In genomic region chr7:115359919-115360318, GRCh38 we compare ENCODE assay signal across 1 cellular context.
TF ChIP-seq lines count a peak whose summit lies in the region.

No MANE protein-coding gene starts in this region.

TF ChIP-seq in IMR-90, 13 proteins besides CTCF, POLR2A, EP300 and RAD21 (continued from another document):
- TF ChIP-seq, protein P1, sequence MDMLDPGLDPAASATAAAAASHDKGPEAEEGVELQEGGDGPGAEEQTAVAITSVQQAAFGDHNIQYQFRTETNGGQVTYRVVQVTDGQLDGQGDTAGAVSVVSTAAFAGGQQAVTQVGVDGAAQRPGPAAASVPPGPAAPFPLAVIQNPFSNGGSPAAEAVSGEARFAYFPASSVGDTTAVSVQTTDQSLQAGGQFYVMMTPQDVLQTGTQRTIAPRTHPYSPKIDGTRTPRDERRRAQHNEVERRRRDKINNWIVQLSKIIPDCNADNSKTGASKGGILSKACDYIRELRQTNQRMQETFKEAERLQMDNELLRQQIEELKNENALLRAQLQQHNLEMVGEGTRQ (IDR thresholded peaks at IDR 0.05; ENCODE audit: low read depth, low read length): no peak
